15 cellular contexts compared by ENCODE assay signal in genomic region chrX:45757272-45757671, GRCh38.
DNase-seq lines count a peak whose midpoint lies in the region; ATAC-seq and TF ChIP-seq lines count a peak whose summit lies in the region.
"Had no signal": no experiment of that assay in that cellular context is flagged by ENCODE, and none has a peak within 500 bp of the region (broad histone marks: within the 10 kb centered on the region; RNA-seq: fewer than 3 reads in every experiment).

No MANE protein-coding gene starts in this region.

- no peak for DNase-seq in activated naive CD4-positive, alpha-beta T cell treated with anti-CD3 and anti-CD28 coated beads, Interleukin-2, amount 10 ng/mL, durations not matched to agents 7 days and 5 days
- DNase-seq in activated naive CD4-positive, alpha-beta T cell treated with anti-CD3 and anti-CD28 coated beads, Interleukin-2, amount 50 U/mL, for 72 hours (ENCODE audit: low spot score in 2 of 2): no peak
- DNase-seq in Panc1 (ENCODE audit: low read depth, low spot score): no peak
- DNase-seq in central memory CD8-positive, alpha-beta T cell (ENCODE audit: low spot score in 2 of 2): no peak
- DNase-seq in smooth muscle cell (lab: John Stamatoyannopoulos, UW; ENCODE audit: unreplicated experiment): no peak
- no peak for DNase-seq in sigmoid colon
- DNase-seq: activated gamma-delta T cell, caudate nucleus, NCI-H446, psoas muscle, T-cell, tibial artery had no signal

- no peak overlapping the region for H3K4me3 Mint-ChIP-seq in activated naive CD4-positive, alpha-beta T cell treated with anti-CD3 and anti-CD28 coated beads, Interleukin-2, amount 10 ng/mL, durations not matched to agents 7 days and 5 days
- no peak overlapping the region for H3K4me3 Mint-ChIP-seq in central memory CD8-positive, alpha-beta T cell

- WGBS in smooth muscle cell (ENCODE audit: low lambda C conversion rate): 82% methylated on average over 2 of the region's 2 CpGs
- WGBS in sigmoid colon, 2 donors: 86 to 94% methylated on average over 2 of the region's 2 CpGs

- H3K9me3 ChIP-seq in Panc1 (ENCODE audit: control insufficient read depth, insufficient read depth, low read depth, low read length) (no peaks in the 10 kb centered on the region), smooth muscle cell (replicated peaks; ENCODE audit: low read depth) (no peaks in the 10 kb centered on the region), sigmoid colon (no peaks in the 10 kb centered on the region)
- H3K9me3 ChIP-seq: Peyer's patch, psoas muscle, tibial artery had no signal

- H3K27me3 Mint-ChIP-seq in activated naive CD4-positive, alpha-beta T cell treated with anti-CD3 and anti-CD28 coated beads, Interleukin-2, amount 10 ng/mL, durations not matched to agents 7 days and 5 days: no peaks in the 10 kb centered on the region
- H3K27me3 Mint-ChIP-seq in central memory CD8-positive, alpha-beta T cell: no peaks in the 10 kb centered on the region

- CTCF ChIA-PET in activated naive CD4-positive, alpha-beta T cell treated with anti-CD3 and anti-CD28 coated beads, Interleukin-2, amount 10 ng/mL, durations not matched to agents 7 days and 5 days (lab: Charles Lee): interaction anchor here (1.9 kb wide), 1 partner anchor 18 kb away, joined by 4 read pairs; no protein-coding TSS in a partner anchor
- CTCF ChIA-PET in Panc1 (lab: Charles Lee): no interaction called here

- H3K36me3 ChIP-seq in Panc1 (ENCODE audit: control insufficient read depth, insufficient read depth, low read length): peaks cover 6% of the 10 kb centered on the region; the same call in 1 of the 2 replicates
- no peaks in the 10 kb centered on the region for H3K36me3 ChIP-seq in smooth muscle cell (ENCODE audit: low read depth)
- no peaks in the 10 kb centered on the region for H3K36me3 ChIP-seq in sigmoid colon
- H3K36me3 ChIP-seq: Peyer's patch, tibial artery had no signal

- peak overlapping the region; percentile 74 for H3K27ac Mint-ChIP-seq in activated naive CD4-positive, alpha-beta T cell treated with anti-CD3 and anti-CD28 coated beads, Interleukin-2, amount 10 ng/mL, durations not matched to agents 7 days and 5 days
- H3K27ac Mint-ChIP-seq in activated naive CD4-positive, alpha-beta T cell treated with anti-CD3 and anti-CD28 coated beads, Interleukin-2, amount 50 U/mL, for 72 hours: peak overlapping the region in 1 of 2 donors; percentile 82
- H3K27ac Mint-ChIP-seq in central memory CD8-positive, alpha-beta T cell (ENCODE audit: low read depth): peak overlapping the region; percentile 74

- BruUV-seq in Panc1 (replicated peaks; lab: Mats Ljungman, UMichigan): no TSS peak

- peak overlapping the region; percentile 18; the same call in 1 of the 2 replicates for H3K27ac ChIP-seq in Panc1 (ENCODE audit: low read length)
- peak overlapping the region; percentile 88 for H3K27ac ChIP-seq in smooth muscle cell (ENCODE audit: low read depth)
- no peak overlapping the region for H3K27ac ChIP-seq in sigmoid colon
- H3K27ac ChIP-seq: psoas muscle had no signal

- no peak for ATAC-seq in activated naive CD4-positive, alpha-beta T cell treated with anti-CD3 and anti-CD28 coated beads, Interleukin-2, amount 50 U/mL, for 72 hours
- ATAC-seq in Panc1: no peak
- no peak for ATAC-seq in central memory CD8-positive, alpha-beta T cell (replicated peaks; ENCODE audit: extremely low read depth, poor library complexity, severe bottlenecking)
- ATAC-seq in HG02763 (IDR thresholded peaks at IDR 0.05; ENCODE audit: unreplicated experiment): no peak
- ATAC-seq in HG02798 (IDR thresholded peaks at IDR 0.05; ENCODE audit: poor library complexity, unreplicated experiment): no peak
- ATAC-seq: psoas muscle, T-cell had no signal

- H3K4me3 ChIP-seq in Panc1 (ENCODE audit: low read depth in 2 of 2, low read length in 2 of 2) (no peak overlapping the region), smooth muscle cell (no peak overlapping the region), sigmoid colon (no peak overlapping the region)
- H3K4me3 ChIP-seq: Peyer's patch, psoas muscle, tibial artery had no signal

- H3K9me3 Mint-ChIP-seq in activated naive CD4-positive, alpha-beta T cell treated with anti-CD3 and anti-CD28 coated beads, Interleukin-2, amount 10 ng/mL, durations not matched to agents 7 days and 5 days: no peaks in the 10 kb centered on the region
- H3K9me3 Mint-ChIP-seq in activated naive CD4-positive, alpha-beta T cell treated with anti-CD3 and anti-CD28 coated beads, Interleukin-2, amount 50 U/mL, for 72 hours: no peaks in the 10 kb centered on the region
- H3K9me3 Mint-ChIP-seq in central memory CD8-positive, alpha-beta T cell: no peaks in the 10 kb centered on the region
- H3K9me3 Mint-ChIP-seq: T-cell had no signal

- peaks cover 18% of the 10 kb centered on the region for H3K4me1 ChIP-seq in Panc1 (ENCODE audit: control insufficient read depth, insufficient read depth, low read length)
- H3K4me1 ChIP-seq in smooth muscle cell (ENCODE audit: low read depth): no peaks in the 10 kb centered on the region
- H3K4me1 ChIP-seq in sigmoid colon: no peaks in the 10 kb centered on the region
- H3K4me1 ChIP-seq: psoas muscle, tibial artery had no signal

- H4K20me1 ChIP-seq in smooth muscle cell (ENCODE audit: low read depth): peaks cover 3% of the 10 kb centered on the region

- peaks cover 39% of the 10 kb centered on the region for H3K36me3 Mint-ChIP-seq in activated naive CD4-positive, alpha-beta T cell treated with anti-CD3 and anti-CD28 coated beads, Interleukin-2, amount 10 ng/mL, durations not matched to agents 7 days and 5 days
- peaks cover 19 to 28% of the 10 kb centered on the region in 2 donors for H3K36me3 Mint-ChIP-seq in activated naive CD4-positive, alpha-beta T cell treated with anti-CD3 and anti-CD28 coated beads, Interleukin-2, amount 50 U/mL, for 72 hours
- peaks cover 9% of the 10 kb centered on the region for H3K36me3 Mint-ChIP-seq in central memory CD8-positive, alpha-beta T cell (ENCODE audit: insufficient read depth)

- H3K79me2 ChIP-seq in smooth muscle cell (ENCODE audit: low read depth): peaks cover 55% of the 10 kb centered on the region

- intact Hi-C loops in Panc1 (cut with micrococcal nuclease; ENCODE audit: unreplicated experiment): no loop called here
- intact Hi-C loops in sigmoid colon (cut with DNase I): no loop called here

- no peak overlapping the region for H3K9ac ChIP-seq in smooth muscle cell (ENCODE audit: low read depth)

- TF ChIP-seq POLR2A in sigmoid colon (IDR thresholded peaks at IDR 0.05): no peak

- H2AFZ ChIP-seq in smooth muscle cell (ENCODE audit: low read depth): no peak overlapping the region

- H3K4me2 ChIP-seq in smooth muscle cell: peak overlapping the region; percentile 54

- H3K27me3 ChIP-seq in Panc1 (ENCODE audit: control insufficient read depth, insufficient read depth, low read length) (no peaks in the 10 kb centered on the region), smooth muscle cell (ENCODE audit: low read depth) (no peaks in the 10 kb centered on the region), sigmoid colon (no peaks in the 10 kb centered on the region)
- H3K27me3 ChIP-seq: Peyer's patch, tibial artery had no signal

- peaks cover 67% of the 10 kb centered on the region for H3K4me1 Mint-ChIP-seq in activated naive CD4-positive, alpha-beta T cell treated with anti-CD3 and anti-CD28 coated beads, Interleukin-2, amount 10 ng/mL, durations not matched to agents 7 days and 5 days
- H3K4me1 Mint-ChIP-seq in central memory CD8-positive, alpha-beta T cell: peaks cover 40% of the 10 kb centered on the region

- TF ChIP-seq EP300 in sigmoid colon (IDR thresholded peaks at IDR 0.05): no peak

- POLR2A ChIA-PET in Panc1 (lab: Charles Lee): no interaction called here

- in situ Hi-C loops in Panc1 (cut with HindIII; ENCODE audit: low pct_unique_long_range_greater_than_20kb, low sequenced_read_pairs): no loop called here

- TF ChIP-seq CTCF in Panc1 (IDR thresholded peaks at IDR 0.05) (no peak), smooth muscle cell (IDR thresholded peaks at IDR 0.05; ENCODE audit: borderline replicate concordance, insufficient read depth, poor library complexity, severe bottlenecking) (no peak), sigmoid colon (IDR thresholded peaks at IDR 0.05) (no peak)

- peaks cover 7% of the 10 kb centered on the region for H3F3A ChIP-seq in smooth muscle cell (ENCODE audit: low read depth)

Comparison
In these comparisons a context has a peak if more than half of its experiments do, and no peak if none do; other contexts are left out.
1. H3K27ac ChIP-seq: peak in Panc1 (single experiment) and smooth muscle cell (single experiment); none in sigmoid colon (0 of 4).